In the genomic region with DNA sequence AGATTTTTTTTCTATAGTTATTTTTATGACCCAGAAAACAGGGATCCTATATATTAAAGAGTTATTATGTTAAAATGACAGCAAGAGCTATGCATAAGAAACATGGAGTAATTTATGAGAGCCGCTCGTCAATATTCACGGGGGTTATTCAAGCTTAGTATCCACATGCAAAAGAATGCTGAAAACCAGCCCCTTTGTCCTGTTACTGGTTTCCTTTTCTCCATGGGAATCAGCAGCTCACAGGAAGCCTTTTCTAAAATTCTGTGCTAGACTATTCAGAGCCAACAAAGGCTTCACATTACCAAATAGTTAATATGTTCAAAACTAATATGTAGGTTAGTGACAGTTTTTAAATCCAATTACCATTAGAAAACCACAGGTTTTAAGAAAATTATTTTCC, we compare ENCODE assay signal across 1 cellular context.
TF ChIP-seq lines count a peak whose summit lies in the region.

No MANE protein-coding gene starts in this region.

TF ChIP-seq in GM23338, 12 proteins besides CTCF, POLR2A, EP300 and RAD21 (continued from another document):
- TF ChIP-seq ZNF462 (CRISPR knock-in tag; IDR thresholded peaks at IDR 0.05): no peak
- TF ChIP-seq, protein P1, sequence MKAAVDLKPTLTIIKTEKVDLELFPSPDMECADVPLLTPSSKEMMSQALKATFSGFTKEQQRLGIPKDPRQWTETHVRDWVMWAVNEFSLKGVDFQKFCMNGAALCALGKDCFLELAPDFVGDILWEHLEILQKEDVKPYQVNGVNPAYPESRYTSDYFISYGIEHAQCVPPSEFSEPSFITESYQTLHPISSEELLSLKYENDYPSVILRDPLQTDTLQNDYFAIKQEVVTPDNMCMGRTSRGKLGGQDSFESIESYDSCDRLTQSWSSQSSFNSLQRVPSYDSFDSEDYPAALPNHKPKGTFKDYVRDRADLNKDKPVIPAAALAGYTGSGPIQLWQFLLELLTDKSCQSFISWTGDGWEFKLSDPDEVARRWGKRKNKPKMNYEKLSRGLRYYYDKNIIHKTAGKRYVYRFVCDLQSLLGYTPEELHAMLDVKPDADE (IDR thresholded peaks at IDR 0.05): no peak
